ENCODE assay signal across 16 cellular contexts in genomic region chr6:154738561-154738961, GRCh38. TPM values are rescaled to one million over a fixed set of nuclear protein-coding genes. Genes with fewer than 3 reads are reported as not detected.
DNase-seq lines count a peak whose midpoint lies in the region; ATAC-seq, FAIRE-seq and TF ChIP-seq lines count a peak whose summit lies in the region.
"Had no signal": no experiment of that assay in that cellular context is flagged by ENCODE, and none has a peak within 500 bp of the region (broad histone marks: within the 10 kb centered on the region; RNA-seq: fewer than 3 reads in every experiment).

No MANE protein-coding gene starts in this region.

- H3K79me2 ChIP-seq in GM23248 (ENCODE audit: insufficient read depth) = peaks cover 95% of the 10 kb centered on the region
- peaks cover 94% of the 10 kb centered on the region for H3K79me2 ChIP-seq in endothelial cell of umbilical vein (ENCODE audit: control insufficient read depth, insufficient read depth, low read length)
- H3K79me2 ChIP-seq in MM.1S (ENCODE audit: low read length) = peaks cover 93% of the 10 kb centered on the region

- H3K9me1 ChIP-seq in endothelial cell of umbilical vein (replicated peaks; ENCODE audit: control insufficient read depth, extremely low read depth, insufficient read depth, low read length) = no peaks in the 10 kb centered on the region

- no peak overlapping the region for H3K4ac ChIP-seq in neuronal stem cell (ENCODE audit: low read length)

- H3K9me3 ChIP-seq in GM23248 (ENCODE audit: low read depth) (no peaks in the 10 kb centered on the region), endothelial cell of umbilical vein (replicated peaks; ENCODE audit: control insufficient read depth, insufficient read depth, low read length) (no peaks in the 10 kb centered on the region), neuronal stem cell (replicated peaks in 1 of 2; ENCODE audit: control insufficient read depth in 2 of 2, insufficient read depth in 1 of 2, low read depth in 1 of 2, low read length in 2 of 2) (no peaks in the 10 kb centered on the region), MM.1S (replicated peaks; ENCODE audit: insufficient read depth, low read length) (no peaks in the 10 kb centered on the region)
- H3K9me3 ChIP-seq: heart right ventricle, mucosa of descending colon had no signal

- H3K14ac ChIP-seq in neuronal stem cell (ENCODE audit: low read length) = no peak overlapping the region

- H4K8ac ChIP-seq in neuronal stem cell (ENCODE audit: low read depth, low read length) = no peak overlapping the region

- TF ChIP-seq CTCF in NB4 (IDR thresholded peaks at IDR 0.05; ENCODE audit: low read depth, low read length) (no peak), endothelial cell of umbilical vein (IDR thresholded peaks at IDR 0.05; ENCODE audit: extremely low read depth in 1 of 2, insufficient read depth in 1 of 2, low read depth in 1 of 2, low read length in 2 of 2) (no peak), MM.1S (IDR thresholded peaks at IDR 0.05; ENCODE audit: low read length) (no peak)

- H3K9me2 ChIP-seq in GM23248 (ENCODE audit: insufficient read depth) = no peaks in the 10 kb centered on the region
- H3K9me2 ChIP-seq in MM.1S (replicated peaks; ENCODE audit: insufficient read depth, low read length) = no peaks in the 10 kb centered on the region

- H3K18ac ChIP-seq in neuronal stem cell (ENCODE audit: low read length) = no peak overlapping the region

- H3K27ac ChIP-seq in GM23248 (peak overlapping the region; percentile 23; the same call in 1 of the 2 replicates), endothelial cell of umbilical vein (ENCODE audit: insufficient read depth, low read depth, low read length) (peak overlapping the region; percentile 44), neuronal stem cell (replicated peaks; ENCODE audit: low read length) (peak overlapping the region; percentile 39), MM.1S (ENCODE audit: low read length) (no peak overlapping the region)
- H3K27ac ChIP-seq: dorsolateral prefrontal cortex, VCaP had no signal

- CTCF ChIA-PET in endothelial cell of umbilical vein (lab: Charles Lee) (interaction anchor here (0.8 to 1.6 kb wide), 4 partner anchors 9 to 63 kb away, joined by 3 to 8 read pairs (median 3); no protein-coding TSS in a partner anchor), HEK293T (lab: Yijun Ruan, JAX) (interaction anchor here (0.7 kb wide), 1 partner anchor 1957 kb away, joined by 3 read pairs; no protein-coding TSS in a partner anchor)

- no peaks in the 10 kb centered on the region for H3K27me3 ChIP-seq in GM23248 (replicated peaks; ENCODE audit: insufficient read depth)
- H3K27me3 ChIP-seq in endothelial cell of umbilical vein (ENCODE audit: control insufficient read depth in 2 of 2, insufficient read depth in 2 of 2, low read length in 2 of 2) = no peaks in the 10 kb centered on the region
- no peaks in the 10 kb centered on the region for H3K27me3 ChIP-seq in neuronal stem cell (ENCODE audit: control insufficient read depth in 3 of 3, insufficient read depth in 3 of 3, low read depth in 1 of 3, low read length in 3 of 3)
- H3K27me3 ChIP-seq in MM.1S (replicated peaks; ENCODE audit: insufficient read depth, low read length) = no peaks in the 10 kb centered on the region
- H3K27me3 ChIP-seq: dorsolateral prefrontal cortex, heart right ventricle had no signal

- H3F3A ChIP-seq in GM23248 (ENCODE audit: insufficient read depth) (peaks cover 10% of the 10 kb centered on the region), MM.1S (ENCODE audit: insufficient read depth, low read length) (no peaks in the 10 kb centered on the region)

- WGBS in GM23248 (ENCODE audit: low coverage in 1 of 2, low lambda C conversion rate in 2 of 2, missing lambda C conversion rate in 2 of 2), 2 experiments = 56 to 63% methylated on average over 3 of the region's 3 CpGs
- WGBS in neuronal stem cell (ENCODE audit: extremely low coverage in 2 of 2, insufficient read length in 2 of 2, insufficient replicate concordance in 1 of 2), 2 donors = no CpG with 5 or more reads among the region's 3 CpGs

- no peak for FAIRE-seq in endothelial cell of umbilical vein (lab: Jason Lieb, UNC)

- H2BK120ac ChIP-seq in neuronal stem cell (ENCODE audit: low read depth, low read length) = no peak overlapping the region

- intact Hi-C loops in endothelial cell of umbilical vein (cut with micrococcal nuclease) = no loop called here

- H3K4me2 ChIP-seq in GM23248 (ENCODE audit: unreplicated experiment) = peak overlapping the region; percentile 32
- H3K4me2 ChIP-seq in endothelial cell of umbilical vein (ENCODE audit: insufficient read depth, low read length) = peak overlapping the region; percentile 84
- H3K4me2 ChIP-seq in neuronal stem cell (ENCODE audit: insufficient read depth, low read length, poor library complexity, severe bottlenecking) = no peak overlapping the region
- H3K4me2 ChIP-seq in MM.1S (ENCODE audit: low read depth, low read length) = no peak overlapping the region

- no peak overlapping the region for H2BK12ac ChIP-seq in neuronal stem cell (ENCODE audit: low read length)

- no peak overlapping the region for H2AK5ac ChIP-seq in neuronal stem cell (ENCODE audit: low read depth, low read length)

- no peak overlapping the region for H4K91ac ChIP-seq in neuronal stem cell (ENCODE audit: low read depth, low read length, poor library complexity)

- no peak overlapping the region for H2BK15ac ChIP-seq in neuronal stem cell (ENCODE audit: low read length)

- H2AFZ ChIP-seq in GM23248 (no peak overlapping the region), endothelial cell of umbilical vein (ENCODE audit: low read depth, low read length) (no peak overlapping the region), neuronal stem cell (ENCODE audit: low read length) (no peak overlapping the region), MM.1S (ENCODE audit: low read length) (no peak overlapping the region)

- H3K79me1 ChIP-seq in neuronal stem cell (ENCODE audit: low read depth, low read length) = peaks cover 5% of the 10 kb centered on the region

- H3K4me3 ChIP-seq in GM23248 (no peak overlapping the region), NB4 (ENCODE audit: low read depth, low read length) (no peak overlapping the region), endothelial cell of umbilical vein (replicated peaks in 1 of 3; ENCODE audit: insufficient read depth in 1 of 3, low read depth in 1 of 3, low read length in 3 of 3) (peak overlapping the region in 1 of 3 experiments; percentile 19), neuronal stem cell (ENCODE audit: low read length in 2 of 2) (no peak overlapping the region), MM.1S (ENCODE audit: low read length) (no peak overlapping the region)
- H3K4me3 ChIP-seq: dorsolateral prefrontal cortex, heart right ventricle, mucosa of descending colon had no signal

- no peak for ATAC-seq in HG03469 (IDR thresholded peaks at IDR 0.05; ENCODE audit: unreplicated experiment)
- ATAC-seq in HG02938 (IDR thresholded peaks at IDR 0.05; ENCODE audit: unreplicated experiment) = no peak
- ATAC-seq: heart right ventricle, mucosa of descending colon had no signal

- H3K36me3 ChIP-seq in GM23248 (ENCODE audit: low read depth) = no peaks in the 10 kb centered on the region
- no peaks in the 10 kb centered on the region for H3K36me3 ChIP-seq in endothelial cell of umbilical vein (ENCODE audit: control insufficient read depth in 2 of 2, extremely low read depth in 1 of 2, insufficient read depth in 2 of 2, low read length in 2 of 2)
- peaks cover 4 to 52% of the 10 kb centered on the region in 2 donors for H3K36me3 ChIP-seq in neuronal stem cell (replicated peaks in 1 of 2; ENCODE audit: control insufficient read depth in 2 of 2, insufficient read depth in 2 of 2, low read length in 2 of 2)
- H3K36me3 ChIP-seq in MM.1S (replicated peaks; ENCODE audit: insufficient read depth, low read length) = no peaks in the 10 kb centered on the region

- POLR2A ChIA-PET in endothelial cell of umbilical vein (lab: Charles Lee) = no interaction called here
- POLR2A ChIA-PET in HEK293T (lab: Yijun Ruan, JAX) = no interaction called here

- dilution Hi-C loops in endothelial cell of umbilical vein (cut with MboI; ENCODE audit: extremely low pct_ligation_motif_present, low sequenced_read_pairs) = no loop called here

- no peak overlapping the region for H3K23ac ChIP-seq in neuronal stem cell (ENCODE audit: low read depth, low read length, poor library complexity)

- no TSS peak for BruUV-seq in endothelial cell of umbilical vein (replicated peaks; lab: Mats Ljungman, UMichigan)

- in situ Hi-C loops in GM23248 (cut with MboI) = no loop called here

- no peak for TF ChIP-seq POLR2A in NB4 (IDR thresholded peaks at IDR 0.05; ENCODE audit: extremely low read depth, insufficient read length)
- TF ChIP-seq POLR2A in endothelial cell of umbilical vein (IDR thresholded peaks at IDR 0.05; ENCODE audit: low read depth, low read length) = no peak

- H4K20me1 ChIP-seq in GM23248 (ENCODE audit: insufficient read depth) (peaks cover 31% of the 10 kb centered on the region), endothelial cell of umbilical vein (replicated peaks; ENCODE audit: control insufficient read depth, extremely low read depth, insufficient read depth, low read length) (peaks cover 8% of the 10 kb centered on the region), MM.1S (ENCODE audit: insufficient read depth, low read length) (no peaks in the 10 kb centered on the region; the same call in 1 of the 2 replicates)

- H2BK5ac ChIP-seq in neuronal stem cell (ENCODE audit: low read length) = no peak overlapping the region

- H3K9ac ChIP-seq in GM23248 (no peak overlapping the region; the same call in 1 of the 2 replicates), endothelial cell of umbilical vein (replicated peaks; ENCODE audit: extremely low read depth, insufficient read depth, low read length) (peak overlapping the region; percentile 54), neuronal stem cell (ENCODE audit: low read depth, low read length, poor library complexity) (no peak overlapping the region), MM.1S (ENCODE audit: low read length) (no peak overlapping the region)

- peak; percentile 37 for DNase-seq in GM23248
- DNase-seq in NB4 (ENCODE audit: low read depth) = peak; percentile 20
- peak; percentile 86 for DNase-seq in endothelial cell of umbilical vein (ENCODE audit: low read depth, low spot score)
- DNase-seq in neuronal stem cell (ENCODE audit: low spot score) = peak; percentile 35
- no peak for DNase-seq in HEK293T (ENCODE audit: extremely low spot score)
- DNase-seq in MM.1S = no peak
- DNase-seq: activated gamma-delta T cell; DMS53; dorsolateral prefrontal cortex; heart right ventricle; mucosa of descending colon; NCI-H226; stimulated activated CD4-positive, alpha-beta T cell treated with anti-CD3 and anti-CD28 coated beads, Interleukin-12 subunit alpha, Interleukin-12 subunit beta, amount 100 ng/mL, for 4 hours had no signal

- H3K4me1 ChIP-seq in GM23248 (ENCODE audit: insufficient read depth) (peaks cover 36% of the 10 kb centered on the region), endothelial cell of umbilical vein (ENCODE audit: control insufficient read depth, extremely low read depth, insufficient read depth, low read length) (peaks cover 28% of the 10 kb centered on the region), neuronal stem cell (ENCODE audit: control insufficient read depth in 2 of 2, insufficient read depth in 1 of 2, low read depth in 1 of 2, low read length in 2 of 2) (peaks cover 8 to 11% of the 10 kb centered on the region in 2 donors), MM.1S (ENCODE audit: low read length) (no peaks in the 10 kb centered on the region)

RNA-seq across cellular contexts. Expression of gene SCAF8, which starts 5.3 kb away (rescaled TPM):
- 22.3 and 39.2 TPM in 2 replicates for total RNA-seq in GM23248 (2014; rRNA removed; shearing (Covaris generic))
- 10.3 and 11.7 TPM in 2 replicates for polyA plus RNA-seq in GM23248 (2016; fragmentation: Nextera tagmentation; extraction: Ambion mirVana)
- total RNA-seq in endothelial cell of umbilical vein = 37.4 and 37.8 TPM in 2 replicates
- polyA plus RNA-seq in endothelial cell of umbilical vein = 11.7 TPM in 2 replicates
- polyA plus RNA-seq in endothelial cell of umbilical vein (2011; cell fraction: cytosol; rRNA removed) = 12.5 and 13.2 TPM in 2 replicates
- polyA plus RNA-seq in endothelial cell of umbilical vein (2011; cell fraction: nucleus; rRNA removed) = 28.3 and 33.8 TPM in 2 replicates
- polyA plus RNA-seq in endothelial cell of umbilical vein (2012) = 14.3 and 20.0 TPM in 2 replicates
- polyA minus RNA-seq in endothelial cell of umbilical vein = 26.7 and 28.9 TPM in 2 replicates
- 12.8 TPM for polyA minus RNA-seq in endothelial cell of umbilical vein (2011; cell fraction: cytosol; rRNA and poly(A)+ RNA removed)
- 48.4 and 65.7 TPM in 2 replicates for polyA minus RNA-seq in endothelial cell of umbilical vein (2011; cell fraction: nucleus; rRNA and poly(A)+ RNA removed)
- 28.2 TPM for polyA plus RNA-seq in neuronal stem cell (2013, experiment 1 of 2)
- 29.0 TPM for polyA plus RNA-seq in neuronal stem cell (2013, experiment 2 of 2)

Comparison
In these comparisons a context has a peak if more than half of its experiments do, and no peak if none do; other contexts are left out.
1. DNase-seq: peak in GM23248 (single experiment), NB4 (single experiment), endothelial cell of umbilical vein (single experiment) and neuronal stem cell (single experiment); none in HEK293T (single experiment) and MM.1S (single experiment).
2. H3K4me2 ChIP-seq: peak in GM23248 (single experiment) and endothelial cell of umbilical vein (single experiment); none in neuronal stem cell (single experiment) and MM.1S (single experiment).